ENCODE assay signal across 24 cellular contexts in genomic region chr6:47403801-47404200, GRCh38.
"Had no signal": no experiment of that assay in that cellular context is flagged by ENCODE, and none has a peak within 500 bp of the region (broad histone marks: within the 10 kb centered on the region; RNA-seq: fewer than 3 reads in every experiment).

No MANE protein-coding gene starts in this region.

- H3K36me3 ChIP-seq: cardiac muscle cell, left lung, stomach, thyroid gland, upper lobe of right lung had no signal

- ATAC-seq: left lung; naive thymus-derived CD4-positive, alpha-beta T cell; psoas muscle; stimulated activated naive B cell treated with anti-CD40 and anti-IgM and Interleukin-4, amounts not matched to agents 10 μg/mL and 1 μg/mL and 100 μg/mL, for 72 hours; upper lobe of right lung had no signal

- H3K9ac ChIP-seq: parathyroid adenoma had no signal

- H3K27me3 ChIP-seq: cardiac muscle cell, dorsolateral prefrontal cortex, left lung, stomach, thyroid gland, upper lobe of right lung had no signal

- H3K9me3 ChIP-seq: left lung, psoas muscle, stomach, thyroid gland, upper lobe of right lung had no signal

- H3K4me3 ChIP-seq: cardiac muscle cell, coronary artery, dorsolateral prefrontal cortex, left lung, lung, psoas muscle, stomach, thyroid gland, upper lobe of right lung had no signal

- H3K27ac ChIP-seq: cardiac muscle cell, coronary artery, dorsolateral prefrontal cortex, left lung, parathyroid adenoma, psoas muscle, thyroid gland, upper lobe of right lung, VCaP had no signal

- DNase-seq: activated CD4-positive, alpha-beta T cell treated with anti-CD3 and anti-CD28 coated beads for 4 hours; activated CD4-positive, alpha-beta T cell treated with anti-CD3 and anti-CD28 coated beads, Interleukin-2, amount 50 U/mL, for 4 hours; activated effector memory CD4-positive, alpha-beta T cell treated with Interleukin-2 at 50 U/mL for 16 hours; activated naive CD4-positive, alpha-beta T cell treated with Interleukin-2 at 50 U/mL for 16 hours; anterior cingulate cortex; cerebellar nuclear complex; dorsolateral prefrontal cortex; effector memory CD4-positive, alpha-beta T cell; glutamatergic neuron; left lung; naive thymus-derived CD4-positive, alpha-beta T cell; nucleus accumbens; psoas muscle; stimulated activated CD4-positive, alpha-beta T cell treated with anti-CD3 and anti-CD28 coated beads, Interleukin-15, amount 100 ng/mL, for 24 hours; stimulated activated CD4-positive, alpha-beta T cell treated with anti-CD3 and anti-CD28 coated beads, Interleukin-2, amount 100 ng/mL, for 24 hours; stimulated activated naive B cell treated with anti-CD40 and anti-IgM and Interleukin-4, amounts not matched to agents 10 μg/mL and 1 μg/mL and 100 μg/mL, for 72 hours; stomach; upper lobe of right lung had no signal

- H3K4me1 ChIP-seq: psoas muscle had no signal
